9 cellular contexts compared by ENCODE assay signal in the genomic region with DNA sequence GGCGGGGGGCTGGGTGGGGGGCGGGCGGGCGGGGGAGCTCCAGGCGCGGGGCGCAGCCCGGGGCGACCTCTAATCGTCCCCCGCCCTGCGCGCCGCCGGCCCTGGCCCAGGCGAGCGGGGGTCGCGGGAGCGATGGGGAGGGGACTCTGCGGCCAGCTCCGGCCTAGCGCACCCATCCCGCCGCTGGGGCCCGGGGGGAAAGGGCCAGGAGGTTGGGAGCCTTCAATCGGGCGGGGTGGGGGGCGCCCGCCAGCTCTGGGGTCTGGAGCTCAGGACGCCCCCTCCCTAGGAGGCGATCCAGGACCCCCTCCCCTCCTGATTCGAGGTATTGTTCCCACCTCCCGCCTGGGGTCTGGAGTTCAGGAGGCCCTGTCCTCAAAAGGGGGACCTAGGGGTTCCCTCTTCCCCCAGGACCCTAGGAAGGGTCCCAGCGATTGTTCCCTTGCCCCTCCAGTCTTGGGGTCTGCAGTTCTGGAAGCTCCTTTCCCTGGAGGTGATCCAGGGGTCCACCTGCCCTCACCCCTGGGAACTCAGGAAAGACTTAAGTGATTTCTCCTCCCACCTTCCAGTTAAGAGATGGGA. TPM values are rescaled to one million over a fixed set of nuclear protein-coding genes. Genes with fewer than 3 reads are reported as not detected.
DNase-seq lines count a peak whose midpoint lies in the region; ATAC-seq and TF ChIP-seq lines count a peak whose summit lies in the region.
"Had no signal": no experiment of that assay in that cellular context is flagged by ENCODE, and none has a peak within 500 bp of the region (broad histone marks: within the 10 kb centered on the region; RNA-seq: fewer than 3 reads in every experiment).

No MANE protein-coding gene starts in this region.

- no peaks in the 10 kb centered on the region for H3K9me3 ChIP-seq in HUES64 (ENCODE audit: insufficient read depth, low read depth, low read length)

- H3K4me3 Mint-ChIP-seq in naive B cell = peak overlapping the region; percentile 69 to 92 (median 82)

- peaks cover 16 to 23% (median 21%) of the 10 kb centered on the region in 3 donors for H3K4me1 Mint-ChIP-seq in naive B cell

- H3K4me3 ChIP-seq in AG04449 (ENCODE audit: low read depth, low read length) = peak overlapping the region; percentile 68
- H3K4me3 ChIP-seq in HUES64 (ENCODE audit: low read length) = peak overlapping the region; percentile 86

- ATAC-seq in naive B cell (ENCODE audit: low read depth in 2 of 2) = no peak
- no peak for ATAC-seq in GM18907 (IDR thresholded peaks at IDR 0.05; ENCODE audit: unreplicated experiment)
- no peak for ATAC-seq in GM21529 (IDR thresholded peaks at IDR 0.05; ENCODE audit: unreplicated experiment)

- H3K36me3 ChIP-seq in HUES64 (ENCODE audit: insufficient read depth, low read length) = 0 out of 2 replicates have a peak, but pooled peaks cover 9% of the 10 kb centered on the region

- peaks cover 7% of the 10 kb centered on the region for H3K4me1 ChIP-seq in HUES64 (ENCODE audit: insufficient read depth, low read length)

- 2% methylated on average over 25 of the region's 35 CpGs for WGBS in HUES64

- DNase-seq in AG04449 (ENCODE audit: low read depth, low spot score) = no peak
- DNase-seq in naive B cell = no peak
- no peak for DNase-seq in NCI-H187 (lab: John Stamatoyannopoulos, UW)
- no peak for DNase-seq in DMS153 (lab: John Stamatoyannopoulos, UW)
- DNase-seq: activated CD4-positive, alpha-beta T cell treated with anti-CD3 and anti-CD28 coated beads for 4 hours had no signal

- POLR2A ChIA-PET in AG04449 (lab: Yijun Ruan, JAX) = interaction anchor here (0.6 to 1.6 kb wide), 2 partner anchors 9 to 337 kb away, joined by 3 to 4 read pairs; no protein-coding TSS in a partner anchor

- H3K27me3 ChIP-seq in HUES64 (ENCODE audit: insufficient read depth, low read length) = no peaks in the 10 kb centered on the region

- CTCF ChIA-PET in AG04449 (lab: Yijun Ruan, JAX) = interaction anchor here (0.9 kb wide), 1 partner anchor 136 kb away, joined by 4 read pairs; no protein-coding TSS in a partner anchor

- peak overlapping the region; percentile 92 for H3K9ac ChIP-seq in HUES64 (ENCODE audit: low read depth, low read length)

- TF ChIP-seq CTCF in AG04449 (IDR thresholded peaks at IDR 0.05; ENCODE audit: insufficient read depth, low read length, missing control alignments) = no peak

- peak overlapping the region; percentile 49; the same call in 1 of the 2 replicates for H3K27ac ChIP-seq in HUES64 (ENCODE audit: low read depth, low read length)
- H3K27ac ChIP-seq in cingulate gyrus (ENCODE audit: low read depth, low read length) = peak overlapping the region; percentile 89

- peaks cover 0 to 4% (median 2%) of the 10 kb centered on the region in 3 donors for H3K27me3 Mint-ChIP-seq in naive B cell

- H3K36me3 Mint-ChIP-seq in naive B cell = no peaks in the 10 kb centered on the region

- H3K27ac Mint-ChIP-seq in naive B cell = peak overlapping the region in 2 of 6 donors; percentile 28 to 47

- H3K9me3 Mint-ChIP-seq in naive B cell = no peaks in the 10 kb centered on the region

RNA-seq across cellular contexts. Expression of a gene that starts 0.5 kb away (rescaled TPM):
- polyA plus RNA-seq in HUES64 (2013, experiment 1 of 2) = 39.2 TPM
- polyA plus RNA-seq in HUES64 (2013, experiment 2 of 2) = 51.6 TPM
- 1 to 10 TPM in 5 of 6 donors, under 1 TPM in 1; 0.94 to 3.5 (median 1.6) TPM for polyA plus RNA-seq in naive B cell (ENCODE audit: low read depth in 6 of 6)

RNA-seq across cellular contexts. Expression of a gene that starts 6.1 kb away (rescaled TPM):
- polyA plus RNA-seq in HUES64 (2013, experiment 1 of 2) = 13.7 TPM
- polyA plus RNA-seq in HUES64 (2013, experiment 2 of 2) = 9.6 TPM
- 1 to 10 TPM; 5.0 to 8.9 (median 6.7) TPM for polyA plus RNA-seq in naive B cell (ENCODE audit: low read depth in 6 of 6)

RNA-seq across cellular contexts. Expression of a gene that starts 19.1 kb away (rescaled TPM):
- polyA plus RNA-seq in HUES64 (2013, experiment 1 of 2) = 59.8 TPM
- 63.3 TPM for polyA plus RNA-seq in HUES64 (2013, experiment 2 of 2)
- 1 to 10 TPM; 4.1 to 9.6 (median 6.6) TPM for polyA plus RNA-seq in naive B cell (ENCODE audit: low read depth in 6 of 6)

RNA-seq across cellular contexts. Expression of a gene that starts 27.5 kb away (rescaled TPM):
- polyA plus RNA-seq in HUES64 (2013, experiment 1 of 2) = 1.5 TPM
- 2.4 TPM for polyA plus RNA-seq in HUES64 (2013, experiment 2 of 2)
- polyA plus RNA-seq in naive B cell (ENCODE audit: low read depth in 6 of 6) = 1 to 10 TPM in 3 of 6 donors, under 1 TPM in 3; 0.52 to 4.4 (median 1.2) TPM
